18 cellular contexts compared by ENCODE assay signal in the genomic region with DNA sequence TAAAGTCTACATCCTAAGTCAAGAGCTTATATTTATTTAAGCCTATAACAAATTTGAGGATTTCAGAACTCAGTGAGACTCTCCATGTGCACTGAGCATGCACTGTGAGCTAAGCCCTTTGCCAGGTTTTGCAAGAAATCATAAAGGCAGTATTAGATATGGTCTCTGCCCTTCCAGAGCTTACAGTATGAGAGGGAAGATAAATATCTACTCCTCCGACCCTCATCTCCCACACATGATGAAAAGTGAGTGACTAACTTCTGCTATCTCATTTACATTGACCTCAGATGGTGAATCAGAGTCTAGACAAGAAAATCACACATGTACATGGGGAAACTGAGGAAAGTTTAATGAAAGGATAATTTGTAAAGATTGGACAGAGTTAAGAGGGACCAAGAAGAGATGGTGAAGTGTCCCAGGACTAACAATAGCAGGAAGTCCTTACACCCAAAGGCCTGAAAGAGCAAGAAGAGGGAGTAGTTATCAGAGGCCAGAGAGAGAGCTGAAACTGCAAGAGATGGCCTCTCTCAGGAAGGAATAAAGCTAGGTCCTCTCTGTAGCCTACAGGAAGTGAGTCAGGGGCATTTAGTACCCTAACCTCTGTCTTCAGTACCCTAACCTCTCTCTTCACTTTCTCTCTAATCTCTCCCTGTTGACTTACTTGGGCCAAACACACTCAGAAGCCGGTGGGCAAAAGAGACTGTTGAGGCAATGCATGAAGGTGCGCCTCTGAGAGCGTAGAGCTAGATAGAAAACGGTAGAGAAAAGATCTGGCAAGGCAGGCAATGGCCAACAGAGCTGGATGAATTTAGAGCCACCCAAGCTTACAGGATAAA. TPM values are rescaled to one million over a fixed set of nuclear protein-coding genes. Genes with fewer than 3 reads are reported as not detected.
DNase-seq lines count a peak whose midpoint lies in the region; ATAC-seq, FAIRE-seq and TF ChIP-seq lines count a peak whose summit lies in the region.
"Had no signal": no experiment of that assay in that cellular context is flagged by ENCODE, and none has a peak within 500 bp of the region (broad histone marks: within the 10 kb centered on the region; RNA-seq: fewer than 3 reads in every experiment).

No MANE protein-coding gene starts in this region.

- no peak overlapping the region for H4K91ac ChIP-seq in H1 (replicated peaks; ENCODE audit: insufficient read length, low read length)

- no peaks in the 10 kb centered on the region for H3K79me1 ChIP-seq in H1 (ENCODE audit: low read depth, low read length)

- H3K27me3 ChIP-seq in PC-3 (ENCODE audit: low read length) (no peaks in the 10 kb centered on the region), H1 (replicated peaks in 1 of 4; ENCODE audit: control insufficient read depth in 3 of 4, extremely low read depth in 1 of 4, insufficient read depth in 3 of 4, low read length in 3 of 4) (peaks cover 1 to 26% (median 11%) of the 10 kb centered on the region in 4 experiments), left lung (no peaks in the 10 kb centered on the region), upper lobe of right lung (no peaks in the 10 kb centered on the region)

- H3K18ac ChIP-seq in H1 (ENCODE audit: extremely low read depth, low read length), result no peak overlapping the region

- H4K5ac ChIP-seq in H1 (ENCODE audit: insufficient read length, low read depth, low read length), result no peak overlapping the region

- no peak overlapping the region for H2BK5ac ChIP-seq in H1 (ENCODE audit: low read depth, low read length)

- no peak overlapping the region for H2BK12ac ChIP-seq in H1 (ENCODE audit: low read depth, low read length)

- H2AFZ ChIP-seq in PC-3 (ENCODE audit: low read length) (no peak overlapping the region), H1 (ENCODE audit: low read length) (no peak overlapping the region)

- H3K23me2 ChIP-seq in H1 (ENCODE audit: low read depth, low read length), result no peaks in the 10 kb centered on the region

- H3K27ac ChIP-seq in PC-3 (ENCODE audit: low read length), result peak overlapping the region; percentile 78
- H3K27ac ChIP-seq in H1 (ENCODE audit: low read depth, low read length), result no peak overlapping the region
- no peak overlapping the region for H3K27ac ChIP-seq in left lung
- H3K27ac ChIP-seq in upper lobe of right lung, result no peak overlapping the region
- H3K27ac ChIP-seq: HL-60 had no signal

- CTCF ChIA-PET in PC-3 (lab: Charles Lee), result interaction anchor here (0.7 kb wide), 1 partner anchor 18 kb away, joined by 3 read pairs; no protein-coding TSS in a partner anchor
- CTCF ChIA-PET in H1 (lab: Charles Lee; ENCODE audit: partially characterized antibody), result interaction anchor here (0.9 to 2.3 kb wide), 7 partner anchors 15 to 484 kb away, joined by 3 to 13 read pairs (median 4); partner anchors contain the start of gene BLID

- no peak overlapping the region for H2AK5ac ChIP-seq in H1 (ENCODE audit: low read depth, low read length)

- TF ChIP-seq CTCF in PC-3 (conservative IDR thresholded peaks at IDR 0.05; ENCODE audit: low read depth, low read length) (no peak), H1 (IDR thresholded peaks at IDR 0.05; ENCODE audit: control extremely low read depth in 1 of 3, insufficient read depth in 1 of 3, low read depth in 1 of 3, low read length in 3 of 3) (no peak), left lung (IDR thresholded peaks at IDR 0.05) (no peak), upper lobe of right lung (IDR thresholded peaks at IDR 0.05) (no peak)

- no peak overlapping the region for H2BK20ac ChIP-seq in H1 (ENCODE audit: low read length)

- no TSS peak for BruUV-seq in PC-3 (replicated peaks; lab: Mats Ljungman, UMichigan)

- peaks cover 35% of the 10 kb centered on the region for H3F3A ChIP-seq in PC-3 (ENCODE audit: low read length, unreplicated experiment)

- no peaks in the 10 kb centered on the region for H3K9me2 ChIP-seq in PC-3 (replicated peaks; ENCODE audit: low read length)

- no peak overlapping the region for H3K4ac ChIP-seq in H1 (replicated peaks; ENCODE audit: insufficient read length, low read depth, low read length)

- DNase-seq in EH (ENCODE audit: low read depth) (peak; percentile 41), PC-3 (peak; percentile 44), H1 (ENCODE audit: low read depth in 1 of 2, low spot score in 2 of 2) (no peak), left lung (no peak), DMS 273 treated with DMSO at 0.1 percent for 48 hours (lab: John Stamatoyannopoulos, UW) (no peak), upper lobe of right lung (no peak), NCI-H526 treated with DMSO at 0.1 percent for 48 hours (lab: John Stamatoyannopoulos, UW) (no peak), GM19238 (ENCODE audit: insufficient read length, low spot score) (no peak)
- DNase-seq: activated CD4-positive, alpha-beta T cell treated with anti-CD3 and anti-CD28 coated beads, Interleukin-2, amount 50 U/mL, for 48 hours; AML-193; anterior cingulate cortex; dermis blood vessel endothelial cell; immature natural killer cell; NCI-H1930; NCI-H774; T-helper 9 cell had no signal

- no peak overlapping the region for H4K8ac ChIP-seq in H1 (ENCODE audit: extremely low read depth, insufficient read depth, low read length)

- H4K20me1 ChIP-seq in PC-3 (ENCODE audit: low read length) (peaks cover 34% of the 10 kb centered on the region), H1 (replicated peaks in 1 of 2; ENCODE audit: control insufficient read depth in 1 of 2, insufficient read depth in 2 of 2, low read length in 2 of 2) (no peaks in the 10 kb centered on the region)

- intact Hi-C loops in PC-3 (cut with micrococcal nuclease), result loop anchor here (5.0 kb wide), 1 partner anchor 37 kb away; no protein-coding TSS in a partner anchor
- intact Hi-C loops in left lung (cut with DNase I), result no loop called here
- intact Hi-C loops in upper lobe of right lung (cut with DNase I), result no loop called here

- H3K23ac ChIP-seq in H1 (ENCODE audit: insufficient read length), result no peak overlapping the region

- H3K36me3 ChIP-seq in PC-3 (ENCODE audit: low read depth, low read length) (peaks cover 43% of the 10 kb centered on the region), H1 (ENCODE audit: control insufficient read depth in 2 of 4, insufficient read depth in 4 of 4, low read length in 3 of 4) (no peaks in the 10 kb centered on the region), left lung (no peaks in the 10 kb centered on the region), upper lobe of right lung (no peaks in the 10 kb centered on the region)

- no peak overlapping the region for H2BK120ac ChIP-seq in H1 (replicated peaks; ENCODE audit: low read depth, low read length)

- H3K79me2 ChIP-seq in PC-3 (ENCODE audit: low read length) (peaks cover 92% of the 10 kb centered on the region), H1 (ENCODE audit: control insufficient read depth in 1 of 2, insufficient read depth in 2 of 2, low read length in 2 of 2) (no peaks in the 10 kb centered on the region)

- no peak overlapping the region for H2BK15ac ChIP-seq in H1 (ENCODE audit: low read length)

- H3K56ac ChIP-seq in H1 (replicated peaks; ENCODE audit: insufficient read length, low read depth, low read length), result no peak overlapping the region

- ATAC-seq in PC-3, result peak; percentile 6
- peak; percentile 40 for ATAC-seq in left lung
- ATAC-seq in upper lobe of right lung, result no peak
- ATAC-seq: Right ventricle myocardium inferior had no signal

- WGBS in H1 (ENCODE audit: extremely low coverage in 1 of 2, insufficient coverage in 1 of 2, insufficient read length in 1 of 2, insufficient replicate concordance in 2 of 2, low coverage in 1 of 2, low lambda C conversion rate in 2 of 2, missing lambda C conversion rate in 1 of 2), 2 experiments, result 81% methylated on average over 5 of the region's 5 CpGs; no CpG with 5 or more reads in 1 of the 2 experiments

- H3K4me2 ChIP-seq in PC-3 (ENCODE audit: low read length), result peak overlapping the region; percentile 48
- H3K4me2 ChIP-seq in H1 (ENCODE audit: insufficient read depth in 1 of 2, low read depth in 2 of 2, low read length in 2 of 2), result no peak overlapping the region

- no peak for FAIRE-seq in H1 (lab: Jason Lieb, UNC)

- H3K4me3 ChIP-seq in PC-3 (ENCODE audit: low read length), result peak overlapping the region; percentile 1; the same call in 1 of the 2 replicates
- no peak overlapping the region for H3K4me3 ChIP-seq in H1 (ENCODE audit: extremely low read depth in 1 of 4, insufficient read depth in 2 of 4, low read depth in 3 of 4, low read length in 4 of 4)
- no peak overlapping the region for H3K4me3 ChIP-seq in left lung
- H3K4me3 ChIP-seq in upper lobe of right lung, result no peak overlapping the region

- TF ChIP-seq POLR2A in H1 (IDR thresholded peaks at IDR 0.05; ENCODE audit: control extremely low read depth in 1 of 2, low read depth in 2 of 2, low read length in 2 of 2), result no peak

- no peak for TF ChIP-seq EP300 in H1 (IDR thresholded peaks at IDR 0.05; ENCODE audit: borderline replicate concordance in 1 of 2, low read depth in 2 of 2, low read length in 2 of 2)

- H3K14ac ChIP-seq in H1 (ENCODE audit: insufficient read length), result no peak overlapping the region

- no peak for TF ChIP-seq RAD21 in H1 (IDR thresholded peaks at IDR 0.05 in 1 of 2, conservative IDR thresholded peaks at IDR 0.05 in 1 of 2; ENCODE audit: low read depth in 2 of 2, low read length in 2 of 2)

- H3K4me1 ChIP-seq in PC-3 (ENCODE audit: insufficient read depth, low read length), result peaks cover 84% of the 10 kb centered on the region
- no peaks in the 10 kb centered on the region for H3K4me1 ChIP-seq in H1 (replicated peaks in 1 of 4; ENCODE audit: control insufficient read depth in 3 of 4, insufficient read depth in 4 of 4, low read length in 3 of 4)
- peaks cover 0 to 3% of the 10 kb centered on the region in 2 donors for H3K4me1 ChIP-seq in left lung
- H3K4me1 ChIP-seq in upper lobe of right lung, result no peaks in the 10 kb centered on the region

- H3K9ac ChIP-seq in PC-3 (ENCODE audit: low read length) (peak overlapping the region; percentile 11; the same call in 1 of the 2 replicates), H1 (replicated peaks in 1 of 4; ENCODE audit: extremely low read depth in 1 of 4, low read depth in 3 of 4, low read length in 3 of 4) (no peak overlapping the region)

- POLR2A ChIA-PET in PC-3 (lab: Charles Lee; ENCODE audit: unreplicated experiment), result interaction anchor here (0.7 to 0.9 kb wide), 3 partner anchors 16 to 174 kb away, joined by 3 to 9 read pairs (median 5); no protein-coding TSS in a partner anchor
- POLR2A ChIA-PET in H1 (lab: Charles Lee; ENCODE audit: partially characterized antibody), result no interaction called here

- H3K9me3 ChIP-seq in PC-3 (ENCODE audit: low read length) (no peaks in the 10 kb centered on the region), H1 (ENCODE audit: insufficient read depth in 2 of 2, low read depth in 1 of 2, low read length in 1 of 2) (no peaks in the 10 kb centered on the region), left lung (no peaks in the 10 kb centered on the region), upper lobe of right lung (no peaks in the 10 kb centered on the region)

RNA-seq across cellular contexts. Expression of gene BLID, which starts 23.0 kb away (rescaled TPM):
- total RNA-seq in PC-3 (2014; rRNA removed) (5.4 and 5.7 TPM in 2 replicates), left lung (under 1 TPM; 0.55 to 0.79 TPM), upper lobe of right lung (not detected)
- total RNA-seq in H1 (2021; fragmentation: NEBNext Ultra II Directional; extraction: Animal tissue kit (Norgen Biotek cat#: 25700)), result not detected in 2 replicates
- not detected in 2 replicates for polyA plus RNA-seq in H1 (2011; rRNA removed)
- polyA plus RNA-seq in H1 (2011; cell fraction: cytosol; rRNA removed), result not detected
- not detected for polyA plus RNA-seq in H1 (2011; cell fraction: nucleus; rRNA removed)
- not detected in 4 replicates for polyA plus RNA-seq in H1 (2012, experiment 1 of 2)
- not detected for polyA plus RNA-seq in H1 (2012, experiment 2 of 2)
- polyA plus RNA-seq in H1 (2013, experiment 1 of 2), result not detected
- polyA plus RNA-seq in H1 (2013, experiment 2 of 2), result not detected
- polyA minus RNA-seq in H1 (2011; rRNA and poly(A)+ RNA removed), result 0.29 TPM in 1 of 2 replicates, not detected in the other
- not detected for polyA minus RNA-seq in H1 (2011; cell fraction: cytosol; rRNA and poly(A)+ RNA removed)
- not detected for polyA minus RNA-seq in H1 (2011; cell fraction: nucleus; rRNA and poly(A)+ RNA removed)
- total RNA-seq: dermis blood vessel endothelial cell, Right ventricle myocardium inferior had no signal
- polyA plus RNA-seq: immature natural killer cell had no signal

Comparison
In these comparisons a context has a peak if more than half of its experiments do, and no peak if none do; other contexts are left out.
1. DNase-seq: peak in EH (single experiment) and PC-3 (single experiment); none in H1 (0 of 2), left lung (0 of 2), DMS 273 treated with DMSO at 0.1 percent for 48 hours (single experiment), upper lobe of right lung (single experiment), NCI-H526 treated with DMSO at 0.1 percent for 48 hours (single experiment) and GM19238 (single experiment).